ENCODE assay signal across 1 cellular context in the genomic region with DNA sequence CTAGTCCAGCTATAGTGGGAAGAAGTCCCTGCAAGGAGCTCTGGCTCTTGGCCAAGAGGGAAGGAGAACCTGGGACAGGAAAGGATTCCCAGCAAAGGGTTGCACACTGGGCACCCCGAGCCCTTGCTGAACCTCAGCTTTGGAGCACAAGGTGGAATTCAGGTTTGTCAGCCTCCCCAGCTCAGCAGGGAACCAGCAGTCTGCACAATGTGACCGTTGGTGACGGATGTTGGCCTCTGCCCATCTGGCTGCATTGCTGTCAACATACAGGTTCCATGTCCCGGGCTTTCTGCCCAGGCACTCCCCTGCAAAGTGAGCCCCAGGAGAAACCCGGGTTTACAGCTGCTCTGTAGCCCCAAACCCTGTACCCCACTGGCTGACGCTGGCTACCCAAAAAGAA.
TF ChIP-seq lines count a peak whose summit lies in the region.

No MANE protein-coding gene starts in this region.

TF ChIP-seq in K562, 482 proteins besides CTCF, POLR2A, EP300 and RAD21:
- TF ChIP-seq NONO (IDR thresholded peaks at IDR 0.05; ENCODE audit: low read depth in 2 of 2, low read length in 1 of 2), result no peak
- TF ChIP-seq KAT2B (IDR thresholded peaks at IDR 0.05; ENCODE audit: low read depth, low read length), result no peak
- no peak for TF ChIP-seq MYBL2 (IDR thresholded peaks at IDR 0.05; ENCODE audit: low read depth)
- no peak for TF ChIP-seq MYBL2 (CRISPR knock-in tag; IDR thresholded peaks at IDR 0.05; ENCODE audit: borderline replicate concordance)
- TF ChIP-seq ZBTB1 (CRISPR knock-in tag; IDR thresholded peaks at IDR 0.05; ENCODE audit: borderline replicate concordance, low read depth), result no peak
- TF ChIP-seq HDAC2 (IDR thresholded peaks at IDR 0.05), result no peak
- peak; percentile 51; the same call in 1 of the 2 replicates for TF ChIP-seq NFIC (IDR thresholded peaks at IDR 0.05)
- no peak for TF ChIP-seq ZNF224 (CRISPR knock-in tag; IDR thresholded peaks at IDR 0.05)
